Comparison of ENCODE assay signal across 8 cellular contexts in genomic region chr7:72830567-72830966, GRCh38. TPM values are rescaled to one million over a fixed set of nuclear protein-coding genes. Genes with fewer than 3 reads are reported as not detected.
A peak's percentile ranks its signal among the peaks of the same experiment; 100 is the strongest.
DNase-seq lines count a peak whose midpoint lies in the region; ATAC-seq and TF ChIP-seq lines count a peak whose summit lies in the region.
"Not testable (repeated sequence)": the region's sequence is repeated elsewhere in the genome, so short reads cannot be mapped to it uniquely, and the experiment has no call there.

No MANE protein-coding gene starts in this region.

- peak overlapping the region; percentile 92 for H3K4me3 Mint-ChIP-seq in activated CD4-positive, alpha-beta T cell treated with anti-CD3 and anti-CD28 coated beads, Interleukin-2, amount 10 ng/mL, durations not matched to agents 24 days and 14 days
- H3K4me3 Mint-ChIP-seq in brain: peak overlapping the region; percentile 90 to 99 (median 95)

- H3K9ac ChIP-seq in DND-41 (ENCODE audit: low read depth, low read length): peak overlapping the region; percentile 65

- not testable (repeated sequence) for H3K9me3 Mint-ChIP-seq in activated CD4-positive, alpha-beta T cell treated with anti-CD3 and anti-CD28 coated beads, Interleukin-2, amount 10 ng/mL, durations not matched to agents 24 days and 14 days; brain

- peak overlapping the region; percentile 63 for H3K4me2 ChIP-seq in DND-41 (ENCODE audit: insufficient read depth, low read length)

- ATAC-seq in DND-41 (ENCODE audit: insufficient read depth, low read depth); psoas muscle: not testable (repeated sequence)

- not testable (repeated sequence) for H3K27me3 ChIP-seq in DND-41 (ENCODE audit: insufficient read depth, low read length, poor library complexity); psoas muscle (ENCODE audit: insufficient read depth in 3 of 3, low read length in 2 of 3)

- not testable (repeated sequence) for TF ChIP-seq CTCF in DND-41 (IDR thresholded peaks at IDR 0.05; ENCODE audit: borderline replicate concordance, extremely low read depth, low read length, poor library complexity, severe bottlenecking); brain (conservative IDR thresholded peaks at IDR 0.05); fibroblast of mammary gland (conservative IDR thresholded peaks at IDR 0.05; ENCODE audit: control insufficient read depth, insufficient read depth, low read depth, low read length); psoas muscle (IDR thresholded peaks at IDR 0.05)

- WGBS in psoas muscle, 3 donors: 9 to 20% (median 19%) methylated on average over 4 to 5 of the region's 5 CpGs
- 22% methylated on average over 5 of the region's 5 CpGs for WGBS in urinary bladder

- not testable (repeated sequence) for DNase-seq in DND-41; activated CD4-positive, alpha-beta T cell treated with anti-CD3 and anti-CD28 coated beads, Interleukin-2, amount 10 ng/mL, durations not matched to agents 24 days and 14 days; fibroblast of mammary gland (ENCODE audit: low read depth); psoas muscle
- DNase-seq in LHCN-M2 (ENCODE audit: low read depth): peak; percentile 39
- peak; percentile 18 to 22 for DNase-seq in lung microvascular endothelial cell (ENCODE audit: low read depth in 2 of 2)

- H2AFZ ChIP-seq in DND-41 (ENCODE audit: low read depth, low read length): not testable (repeated sequence)

- H3K4me3 ChIP-seq in DND-41 (ENCODE audit: low read depth in 1 of 2, low read length in 2 of 2) (peak overlapping the region; percentile 73 to 80; a peak in 3 of 4 replicates), fibroblast of mammary gland (ENCODE audit: control insufficient read depth, low read depth, low read length) (peak overlapping the region; percentile 62), psoas muscle (peak overlapping the region; percentile 84), urinary bladder (ENCODE audit: low read depth, low read length) (peak overlapping the region; percentile 22)

- peaks cover 26% of the 10 kb centered on the region for H3K36me3 ChIP-seq in DND-41 (ENCODE audit: insufficient read depth, low read length)
- H3K36me3 ChIP-seq in psoas muscle (ENCODE audit: insufficient read depth in 1 of 2, low read depth in 1 of 2): peaks cover 2 to 51% of the 10 kb centered on the region in 2 donors
- not testable (repeated sequence) for H3K36me3 ChIP-seq in urinary bladder (ENCODE audit: insufficient read depth)

- peaks cover 19% of the 10 kb centered on the region for H3K4me1 Mint-ChIP-seq in activated CD4-positive, alpha-beta T cell treated with anti-CD3 and anti-CD28 coated beads, Interleukin-2, amount 10 ng/mL, durations not matched to agents 24 days and 14 days
- peaks cover 43% of the 10 kb centered on the region for H3K4me1 Mint-ChIP-seq in brain

- not testable (repeated sequence) for H3K27me3 Mint-ChIP-seq in activated CD4-positive, alpha-beta T cell treated with anti-CD3 and anti-CD28 coated beads, Interleukin-2, amount 10 ng/mL, durations not matched to agents 24 days and 14 days; brain

- peaks cover 27% of the 10 kb centered on the region for H3K4me1 ChIP-seq in DND-41 (ENCODE audit: insufficient read depth, low read length)
- peaks cover 20% of the 10 kb centered on the region for H3K4me1 ChIP-seq in psoas muscle
- not testable (repeated sequence) for H3K4me1 ChIP-seq in urinary bladder (ENCODE audit: insufficient read depth)

- not testable (repeated sequence) for H3K27ac ChIP-seq in DND-41 (ENCODE audit: low read length)
- H3K27ac ChIP-seq in psoas muscle (peak overlapping the region; percentile 98), urinary bladder (ENCODE audit: low read depth) (peak overlapping the region; percentile 38)

- not testable (repeated sequence) for H4K20me1 ChIP-seq in DND-41 (ENCODE audit: insufficient read depth, low read length)

- H3K36me3 Mint-ChIP-seq in activated CD4-positive, alpha-beta T cell treated with anti-CD3 and anti-CD28 coated beads, Interleukin-2, amount 10 ng/mL, durations not matched to agents 24 days and 14 days (ENCODE audit: low read depth): peaks cover 27% of the 10 kb centered on the region
- H3K36me3 Mint-ChIP-seq in brain: peaks cover 35% of the 10 kb centered on the region

- H3K27ac Mint-ChIP-seq in activated CD4-positive, alpha-beta T cell treated with anti-CD3 and anti-CD28 coated beads, Interleukin-2, amount 10 ng/mL, durations not matched to agents 24 days and 14 days: peak overlapping the region; percentile 95
- peak overlapping the region in 4 of 5 experiments; percentile 96 to 98 (median 98) for H3K27ac Mint-ChIP-seq in brain

- intact Hi-C loops in activated CD4-positive, alpha-beta T cell treated with anti-CD3 and anti-CD28 coated beads, Interleukin-2, amount 10 ng/mL, durations not matched to agents 24 days and 14 days (cut with micrococcal nuclease): not testable (repeated sequence)
- intact Hi-C loops in psoas muscle (cut with DNase I): loop anchor here in 1 of 2 donors (5.0 kb wide), 1 partner anchor 97 kb away; the partner anchor contains the start of gene POM121

- H3K9me3 ChIP-seq in DND-41 (ENCODE audit: insufficient read depth, low read length, severe bottlenecking); psoas muscle: not testable (repeated sequence)

- peaks cover 49% of the 10 kb centered on the region for H3K79me2 ChIP-seq in DND-41 (ENCODE audit: insufficient read depth, low read length)

RNA-seq across cellular contexts. Expression of gene TYW1B, which starts 2.6 kb away (rescaled TPM):
- total RNA-seq in LHCN-M2 (2014; rRNA removed): 1.2 and 1.5 TPM in 2 replicates
- 0.43 TPM for polyA plus RNA-seq in LHCN-M2 (2012)
- 3.3 and 4.2 TPM in 2 replicates for total RNA-seq in activated CD4-positive, alpha-beta T cell treated with anti-CD3 and anti-CD28 coated beads, Interleukin-2, amount 10 ng/mL, durations not matched to agents 24 days and 14 days
- polyA plus RNA-seq in brain (ENCODE audit: insufficient read depth, low read depth, low replicate concordance): 1.1 TPM
- 0.87 and 5.4 TPM in 2 replicates for total RNA-seq in lung microvascular endothelial cell
- total RNA-seq in psoas muscle: 1 to 10 TPM; 1.2 to 4.2 (median 2.0) TPM
- polyA plus RNA-seq in psoas muscle: 1 to 10 TPM; 1.1 to 6.5 (median 1.5) TPM
- 4.9 TPM for total RNA-seq in urinary bladder
- 2.6 TPM for polyA plus RNA-seq in urinary bladder

Comparison
In these comparisons a context has a peak if more than half of its experiments do, and no peak if none do; other contexts are left out.
1. H3K4me3 ChIP-seq: peak in every context shown above with its lines; median percentile 84 in psoas muscle; 76 in DND-41; 62 in fibroblast of mammary gland; 22 in urinary bladder.